ENCODE assay signal across 1 cellular context in genomic region chr2:150567771-150568278, GRCh38.
TF ChIP-seq lines count a peak whose summit lies in the region.

No MANE protein-coding gene starts in this region.

TF ChIP-seq in SK-N-SH treated with all-trans-retinoic acid at 6 μM for 48 hours, 23 proteins besides CTCF, POLR2A, EP300 and RAD21 (continued from another document):
- no peak for TF ChIP-seq CREB5 (CRISPR knock-in tag; IDR thresholded peaks at IDR 0.05; ENCODE audit: low read depth)
- TF ChIP-seq CSDC2 (CRISPR knock-in tag; IDR thresholded peaks at IDR 0.05), result no peak
- TF ChIP-seq ARNTL (CRISPR knock-in tag; IDR thresholded peaks at IDR 0.05; ENCODE audit: borderline replicate concordance, low read depth), result no peak
